ENCODE assay signal across 8 cellular contexts in the genomic region with DNA sequence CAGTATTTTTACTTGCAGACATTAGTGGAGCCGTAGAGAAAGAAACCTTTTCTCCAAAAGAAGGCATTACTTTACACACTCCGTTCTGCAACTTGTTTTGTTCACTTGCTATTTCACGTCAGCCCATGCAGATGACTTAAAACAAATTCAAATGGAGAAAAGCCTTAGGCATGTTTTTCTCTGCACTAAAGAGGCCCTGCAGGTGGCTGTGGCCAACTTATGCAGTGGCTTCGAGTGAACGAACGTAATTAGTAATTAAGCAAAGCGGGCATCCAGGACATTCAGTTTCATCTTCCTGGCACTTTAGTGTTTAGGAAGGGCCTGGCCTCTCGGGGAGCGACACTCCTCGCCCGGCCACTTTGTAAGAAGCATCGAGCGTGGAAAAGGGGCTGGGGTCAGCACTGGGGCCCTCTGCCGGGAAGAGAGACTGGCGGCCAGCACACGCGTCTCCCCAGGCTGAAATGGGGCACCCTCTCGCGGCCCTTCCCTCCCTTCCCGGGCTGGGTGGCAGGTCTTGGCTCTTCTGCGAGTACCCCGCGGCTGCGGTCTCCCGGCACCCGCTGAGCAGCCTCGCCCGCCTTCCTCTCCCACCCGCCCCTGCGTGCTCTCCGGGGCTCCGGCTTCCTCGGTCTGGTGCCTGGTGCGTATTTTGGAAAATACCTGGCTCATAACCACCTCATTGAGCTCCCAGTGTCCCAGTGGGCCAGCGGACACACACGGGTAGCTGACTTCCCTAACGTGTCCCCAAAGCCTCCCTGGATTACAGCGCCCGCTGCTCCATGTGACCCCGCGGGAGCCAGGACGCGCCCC. TPM values are rescaled to one million over a fixed set of nuclear protein-coding genes. Genes with fewer than 3 reads are reported as not detected.
A peak's percentile ranks its signal among the peaks of the same experiment; 100 is the strongest.
DNase-seq lines count a peak whose midpoint lies in the region; ATAC-seq and TF ChIP-seq lines count a peak whose summit lies in the region.

No MANE protein-coding gene starts in this region.

- no peaks in the 10 kb centered on the region for H3K27me3 ChIP-seq in HUES48 (ENCODE audit: control insufficient read depth, insufficient read depth, low read length)
- H3K27me3 ChIP-seq in breast epithelium, result no peaks in the 10 kb centered on the region

- H3K36me3 ChIP-seq in HUES48 (ENCODE audit: control insufficient read depth, insufficient read depth, low read length), result no peaks in the 10 kb centered on the region
- H3K36me3 ChIP-seq in breast epithelium, result no peaks in the 10 kb centered on the region

- H3K4me1 ChIP-seq in HUES48 (ENCODE audit: control insufficient read depth, insufficient read depth, low read length) (peaks cover 29% of the 10 kb centered on the region), breast epithelium (peaks cover 0 to 6% of the 10 kb centered on the region in 2 donors)

- H3K27me3 Mint-ChIP-seq in T-helper 2 cell treated with Interferon-gamma antibody and Interleukin-4, amounts not matched to agents 5 μg/mL and 100 μg/mL, for 36 hours (ENCODE audit: low read depth), result peaks cover 3% of the 10 kb centered on the region

- H3K27ac ChIP-seq in HUES48 (ENCODE audit: low read depth, low read length), result peak overlapping the region; percentile 92
- H3K27ac ChIP-seq in breast epithelium, result peak overlapping the region; percentile 90 to 99

- H3K9me3 ChIP-seq in HUES48 (ENCODE audit: control insufficient read depth, insufficient read depth, low read length) (no peaks in the 10 kb centered on the region), breast epithelium (no peaks in the 10 kb centered on the region)

- peak; percentile 35 for ATAC-seq in GM21526 (IDR thresholded peaks at IDR 0.05; ENCODE audit: low FRiP score, unreplicated experiment)

- DNase-seq in GM03348 (ENCODE audit: low spot score) (peak; percentile 76), breast epithelium (ENCODE audit: low spot score in 2 of 2) (peak; percentile 38 to 58), kidney glomerular epithelial cell (lab: John Stamatoyannopoulos, UW) (peak; percentile 45), posterior vena cava (ENCODE audit: low spot score) (no peak)
- DNase-seq in T-helper 2 cell treated with Interferon-gamma antibody and Interleukin-4, amounts not matched to agents 5 μg/mL and 100 μg/mL, for 36 hours (ENCODE audit: low spot score), result peak; percentile 48
- peak; percentile 38 to 47 for DNase-seq in stimulated activated CD4-positive, alpha-beta T cell treated with anti-CD3 and anti-CD28 coated beads, Interleukin-4, amount 100 ng/mL, for 4 hours

- intact Hi-C loops in breast epithelium (cut with DNase I; ENCODE audit: low total_unique reads), result loop anchor here (5.0 kb wide), 1 partner anchor 282 kb away; no protein-coding TSS in a partner anchor
- intact Hi-C loops in posterior vena cava (cut with DNase I), result loop anchor here in 1 of 2 donors (10.0 kb wide), 1 partner anchor 1816 kb away; no protein-coding TSS in a partner anchor

- no peak for TF ChIP-seq POLR2A in breast epithelium (IDR thresholded peaks at IDR 0.05)

- no peaks in the 10 kb centered on the region for H3K9me3 Mint-ChIP-seq in T-helper 2 cell treated with Interferon-gamma antibody and Interleukin-4, amounts not matched to agents 5 μg/mL and 100 μg/mL, for 36 hours

- H3K4me3 ChIP-seq in HUES48 (ENCODE audit: low read depth, low read length) (peak overlapping the region; percentile 73), breast epithelium (peak overlapping the region; percentile 84 to 99 (median 87))

- H3K36me3 Mint-ChIP-seq in T-helper 2 cell treated with Interferon-gamma antibody and Interleukin-4, amounts not matched to agents 5 μg/mL and 100 μg/mL, for 36 hours (ENCODE audit: low read depth), result peaks cover 1% of the 10 kb centered on the region

- H3K4me3 Mint-ChIP-seq in T-helper 2 cell treated with Interferon-gamma antibody and Interleukin-4, amounts not matched to agents 5 μg/mL and 100 μg/mL, for 36 hours, result peak overlapping the region; percentile 86

- H3K27ac Mint-ChIP-seq in T-helper 2 cell treated with Interferon-gamma antibody and Interleukin-4, amounts not matched to agents 5 μg/mL and 100 μg/mL, for 36 hours, result peak overlapping the region; percentile 92

- peak in 1 of 3 donors; percentile 13 for TF ChIP-seq CTCF in breast epithelium (IDR thresholded peaks at IDR 0.05)

- peaks cover 29% of the 10 kb centered on the region for H3K4me1 Mint-ChIP-seq in T-helper 2 cell treated with Interferon-gamma antibody and Interleukin-4, amounts not matched to agents 5 μg/mL and 100 μg/mL, for 36 hours (ENCODE audit: low read depth)

- peak overlapping the region; percentile 78 for H3K9ac ChIP-seq in HUES48 (ENCODE audit: low read depth, low read length)

RNA-seq across cellular contexts. Expression of gene CYP4V2, which starts 0.7 kb away (rescaled TPM):
- total RNA-seq in breast epithelium (10 to 100 TPM; 28.2 to 40.8 (median 36.6) TPM), posterior vena cava (10 to 100 TPM; 23.0 to 27.0 TPM)

RNA-seq across cellular contexts. Expression of gene KLKB1, which starts 36.6 kb away (rescaled TPM):
- total RNA-seq in breast epithelium (1 to 10 TPM in 1 of 3 donors, under 1 TPM in 2; 0.33 to 1.2 (median 0.96) TPM), posterior vena cava (under 1 TPM; 0.57 to 0.83 TPM)
